9 cellular contexts compared by ENCODE assay signal in genomic region chr6:85640806-85641205, GRCh38. TPM values are rescaled to one million over a fixed set of nuclear protein-coding genes. Genes with fewer than 3 reads are reported as not detected.
DNase-seq lines count a peak whose midpoint lies in the region; ATAC-seq and TF ChIP-seq lines count a peak whose summit lies in the region.
"Had no signal": no experiment of that assay in that cellular context is flagged by ENCODE, and none has a peak within 500 bp of the region (broad histone marks: within the 10 kb centered on the region; RNA-seq: fewer than 3 reads in every experiment).

No MANE protein-coding gene starts in this region.

- H3K4me3 ChIP-seq in BLaER1 treated with 17β-estradiol and CSF1 and Interleukin-3, amounts not matched to agents 10 nM and 100 nM, result peak overlapping the region; percentile 79 to 98 (median 88)
- peak overlapping the region; percentile 92 for H3K4me3 ChIP-seq in coronary artery

- H3K27me3 Mint-ChIP-seq in naive thymus-derived CD8-positive, alpha-beta T cell, result no peaks in the 10 kb centered on the region

- H3K36me3 Mint-ChIP-seq in naive thymus-derived CD8-positive, alpha-beta T cell, result peaks cover 9 to 60% (median 28%) of the 10 kb centered on the region in 3 donors

- POLR2A ChIA-PET in naive thymus-derived CD8-positive, alpha-beta T cell (lab: Charles Lee), result interaction anchor here (3.4 to 9.4 kb wide), 3 partner anchors 31 to 47 kb away, joined by 17 to 570 read pairs (median 104); partner anchors contain the start of gene SNX14

- H4K20me1 ChIP-seq in BLaER1 treated with 17β-estradiol and CSF1 and Interleukin-3, amounts not matched to agents 10 nM and 100 nM, result peaks cover 49 to 66% (median 63%) of the 10 kb centered on the region in 11 experiments; a peak in 21 of 22 replicates

- peaks cover 39 to 58% (median 54%) of the 10 kb centered on the region in 11 experiments for H3K36me3 ChIP-seq in BLaER1 treated with 17β-estradiol and CSF1 and Interleukin-3, amounts not matched to agents 10 nM and 100 nM
- H3K36me3 ChIP-seq in KOPT-K1 (ENCODE audit: insufficient read depth, low read length), result peaks cover 59% of the 10 kb centered on the region

- H3K4me3 Mint-ChIP-seq in naive thymus-derived CD8-positive, alpha-beta T cell, result peak overlapping the region; percentile 86 to 100 (median 95)

- H3K27ac ChIP-seq in BLaER1 treated with 17β-estradiol and CSF1 and Interleukin-3, amounts not matched to agents 10 nM and 100 nM, result peak overlapping the region in 8 of 11 experiments; percentile 97 to 99 (median 98); a peak in 13 of 22 replicates
- H3K27ac ChIP-seq in KOPT-K1 (ENCODE audit: low read depth, low read length, poor library complexity, severe bottlenecking) (peak overlapping the region; percentile 97), coronary artery (peak overlapping the region in 1 of 2 donors; percentile 97)

- no peak for ATAC-seq in naive thymus-derived CD8-positive, alpha-beta T cell
- ATAC-seq in GM19023 (IDR thresholded peaks at IDR 0.05; ENCODE audit: unreplicated experiment), result no peak

- no peaks in the 10 kb centered on the region for H3K9me3 ChIP-seq in BLaER1 treated with 17β-estradiol and CSF1 and Interleukin-3, amounts not matched to agents 10 nM and 100 nM (replicated peaks in 1 of 11)
- H3K9me3 ChIP-seq in KOPT-K1 (ENCODE audit: insufficient read depth, low read length, poor library complexity, severe bottlenecking), result no peaks in the 10 kb centered on the region
- H3K9me3 ChIP-seq: neutrophil had no signal

- DNase-seq in coronary artery (ENCODE audit: low spot score) (no peak), NCI-H2227 (lab: John Stamatoyannopoulos, UW; ENCODE audit: unreplicated experiment) (no peak), Kasumi-1 (lab: John Stamatoyannopoulos, UW) (no peak), GF-D8 (lab: John Stamatoyannopoulos, UW) (no peak)
- no peak for DNase-seq in naive thymus-derived CD8-positive, alpha-beta T cell

- H3K27ac Mint-ChIP-seq in naive thymus-derived CD8-positive, alpha-beta T cell, result peak overlapping the region; percentile 31 to 99 (median 83)

- peak overlapping the region; percentile 92 to 100 (median 98); a peak in 21 of 22 replicates for H3K9ac ChIP-seq in BLaER1 treated with 17β-estradiol and CSF1 and Interleukin-3, amounts not matched to agents 10 nM and 100 nM

- peaks cover 19 to 37% (median 24%) of the 10 kb centered on the region in 10 experiments for H3K4me1 ChIP-seq in BLaER1 treated with 17β-estradiol and CSF1 and Interleukin-3, amounts not matched to agents 10 nM and 100 nM

- no peak for TF ChIP-seq CTCF in coronary artery (IDR thresholded peaks at IDR 0.05)

- peaks cover 35 to 63% (median 57%) of the 10 kb centered on the region in 4 donors for H3K4me1 Mint-ChIP-seq in naive thymus-derived CD8-positive, alpha-beta T cell

- H3K9me3 Mint-ChIP-seq in naive thymus-derived CD8-positive, alpha-beta T cell, result no peaks in the 10 kb centered on the region

- no peaks in the 10 kb centered on the region for H3K27me3 ChIP-seq in BLaER1 treated with 17β-estradiol and CSF1 and Interleukin-3, amounts not matched to agents 10 nM and 100 nM
- H3K27me3 ChIP-seq: neutrophil had no signal

- H3K4me2 ChIP-seq in BLaER1 treated with 17β-estradiol and CSF1 and Interleukin-3, amounts not matched to agents 10 nM and 100 nM, result peak overlapping the region; percentile 71 to 82 (median 78)

RNA-seq across cellular contexts. Expression of gene SYNCRIP, which starts 1.9 kb away (rescaled TPM):
- 100 to 1,000 TPM in 1 of 2 experiments, 10 to 100 TPM in 1; 95.1 to 103 TPM for total RNA-seq in naive thymus-derived CD8-positive, alpha-beta T cell
- 10 to 100 TPM; 68.6 to 80.9 (median 70.7) TPM for polyA plus RNA-seq in naive thymus-derived CD8-positive, alpha-beta T cell

RNA-seq across cellular contexts. Expression of gene SNX14, which starts 47.1 kb away (rescaled TPM):
- 10 to 100 TPM; 82.1 to 84.1 TPM for total RNA-seq in naive thymus-derived CD8-positive, alpha-beta T cell
- polyA plus RNA-seq in naive thymus-derived CD8-positive, alpha-beta T cell, result 10 to 100 TPM; 40.9 to 54.6 (median 45.7) TPM
